ENCODE assay signal across 8 cellular contexts in the genomic region with DNA sequence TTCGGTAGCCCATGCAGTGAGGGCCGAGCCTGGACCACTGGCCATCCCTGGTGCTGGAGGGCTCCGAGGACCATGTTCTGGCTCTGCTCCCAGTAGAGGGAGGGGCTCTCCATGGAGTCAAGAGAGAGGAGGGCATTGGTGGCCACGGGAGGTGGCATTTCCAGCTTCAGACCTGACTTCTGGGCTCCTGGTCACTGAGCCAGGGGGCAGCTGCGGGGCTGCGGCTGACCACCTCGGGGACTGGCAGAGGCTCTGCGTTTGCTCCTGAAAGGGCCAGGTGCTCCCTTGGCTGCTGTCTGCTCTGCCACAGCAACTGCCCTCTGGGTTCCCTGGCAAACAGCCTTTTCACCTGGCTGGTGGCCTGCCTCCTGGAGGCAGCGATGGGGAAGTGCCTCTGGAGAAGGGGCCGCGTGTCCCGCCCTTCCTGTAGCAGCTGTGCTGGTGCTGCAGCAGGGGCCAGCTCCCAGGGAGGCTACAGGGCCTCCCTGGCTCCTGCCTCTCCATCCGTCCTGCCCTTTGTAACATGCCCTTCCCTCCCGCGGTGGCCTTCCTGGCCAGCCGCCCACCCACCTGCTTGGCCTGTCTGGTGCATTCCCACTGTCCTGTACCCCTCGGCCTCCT.
DNase-seq lines count a peak whose midpoint lies in the region; ATAC-seq and TF ChIP-seq lines count a peak whose summit lies in the region.

No MANE protein-coding gene starts in this region.

- DNase-seq in COLO668 (lab: John Stamatoyannopoulos, UW; ENCODE audit: unreplicated experiment) = peak; percentile 68
- DNase-seq in HT1080 (ENCODE audit: low read depth) = peak; percentile 30
- peak; percentile 44 for DNase-seq in kidney tubule cell (ENCODE audit: low spot score)
- no peak for DNase-seq in foreskin fibroblast
- no peak for DNase-seq in NCI-H128 (lab: John Stamatoyannopoulos, UW; ENCODE audit: unreplicated experiment)

- TF ChIP-seq CTCF in VCaP (conservative IDR thresholded peaks at IDR 0.05) = 0 out of 2 replicates have a peak, but pooled peaks have one; percentile 19
- no peak for TF ChIP-seq CTCF in foreskin fibroblast (IDR thresholded peaks at IDR 0.05; ENCODE audit: low read depth, low read length)

- H3K27ac ChIP-seq in VCaP = no peak overlapping the region

- ATAC-seq in GM21576 (IDR thresholded peaks at IDR 0.05; ENCODE audit: unreplicated experiment) (no peak), GM19035 (IDR thresholded peaks at IDR 0.05; ENCODE audit: unreplicated experiment) (no peak)

- no peak overlapping the region for H3K4me3 ChIP-seq in foreskin fibroblast (ENCODE audit: low read depth in 1 of 2, low read length in 2 of 2)

Comparison
In these comparisons a context has a peak if more than half of its experiments do, and no peak if none do; other contexts are left out.
1. DNase-seq: peak in COLO668 (single experiment), HT1080 (single experiment) and kidney tubule cell (single experiment); none in foreskin fibroblast (0 of 2) and NCI-H128 (single experiment).